ENCODE assay signal across 20 cellular contexts in the genomic region with DNA sequence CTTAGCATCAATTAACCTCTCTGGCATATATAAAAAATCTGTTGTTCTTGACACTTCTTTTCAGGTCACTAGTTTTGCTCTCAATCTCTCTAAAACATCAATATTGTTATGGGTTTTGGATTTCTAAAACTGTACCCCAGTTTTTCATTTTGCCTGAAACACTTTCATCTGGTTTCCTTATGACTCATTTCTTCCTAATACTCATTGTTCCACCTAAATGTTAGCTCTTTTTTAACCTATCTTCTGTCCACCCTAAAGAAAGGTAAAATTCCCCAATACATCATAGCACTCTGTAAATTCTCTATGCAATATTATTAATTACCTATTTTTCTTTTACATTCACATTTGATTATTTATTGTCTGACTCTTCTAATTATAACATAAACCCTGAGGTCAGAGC.
A peak's percentile ranks its signal among the peaks of the same experiment; 100 is the strongest.
DNase-seq lines count a peak whose midpoint lies in the region; ATAC-seq and TF ChIP-seq lines count a peak whose summit lies in the region.
"Had no signal": no experiment of that assay in that cellular context is flagged by ENCODE, and none has a peak within 500 bp of the region (broad histone marks: within the 10 kb centered on the region; RNA-seq: fewer than 3 reads in every experiment).

No MANE protein-coding gene starts in this region.

- H3K9me3 ChIP-seq in hepatocyte (ENCODE audit: low read depth) = no peaks in the 10 kb centered on the region
- H3K9me3 ChIP-seq: BLaER1, HAP-1 had no signal

- no peak overlapping the region for H3K27ac ChIP-seq in hepatocyte
- H3K27ac ChIP-seq: 22Rv1, BLaER1, C4-2B had no signal

- no peak for TF ChIP-seq CTCF in Calu3 (IDR thresholded peaks at IDR 0.05; ENCODE audit: unreplicated experiment)
- TF ChIP-seq CTCF in hepatocyte (IDR thresholded peaks at IDR 0.05; ENCODE audit: poor library complexity) = no peak
- TF ChIP-seq CTCF in progenitor cell of endocrine pancreas (IDR thresholded peaks at IDR 0.05; ENCODE audit: unreplicated experiment) = no peak

- H3K36me3 ChIP-seq in hepatocyte (replicated peaks; ENCODE audit: insufficient read depth, low read depth) = no peaks in the 10 kb centered on the region
- H3K36me3 ChIP-seq: BLaER1, HAP-1 had no signal

- peak overlapping the region; percentile 76 for H3K27ac Mint-ChIP-seq in Calu3 (ENCODE audit: unreplicated experiment)
- H3K27ac Mint-ChIP-seq in immature natural killer cell = no peak overlapping the region
- no peak overlapping the region for H3K27ac Mint-ChIP-seq in progenitor cell of endocrine pancreas
- H3K27ac Mint-ChIP-seq: B cell; CD4-positive, alpha-beta T cell; CD8-positive, alpha-beta memory T cell; HFFc6 had no signal

- H3K4me1 Mint-ChIP-seq in Calu3 (ENCODE audit: low read depth, unreplicated experiment) (peaks cover 21% of the 10 kb centered on the region), immature natural killer cell (no peaks in the 10 kb centered on the region), progenitor cell of endocrine pancreas (ENCODE audit: low read depth) (no peaks in the 10 kb centered on the region)
- H3K4me1 Mint-ChIP-seq: B cell; CD8-positive, alpha-beta memory T cell had no signal

- DNase-seq in Calu3 = no peak
- no peak for DNase-seq in epidermal melanocyte (ENCODE audit: insufficient read length, low spot score)
- DNase-seq in hepatocyte (ENCODE audit: low spot score) = no peak
- no peak for DNase-seq in immature natural killer cell
- no peak for DNase-seq in progenitor cell of endocrine pancreas (ENCODE audit: low spot score, unreplicated experiment)
- DNase-seq: CD4-positive, alpha-beta T cell; CD8-positive, alpha-beta memory T cell; DMS53; DMS79 treated with DMSO at 0.1 percent for 48 hours; GF-D8; HFFc6 had no signal

- H3K4me3 ChIP-seq in hepatocyte = no peak overlapping the region
- H3K4me3 ChIP-seq: BLaER1, GM23338, HAP-1 had no signal

- peak; percentile 47 for ATAC-seq in HG02884 (IDR thresholded peaks at IDR 0.05; ENCODE audit: unreplicated experiment)
- peak; percentile 47 for ATAC-seq in HG03342 (IDR thresholded peaks at IDR 0.05; ENCODE audit: unreplicated experiment)
- peak; percentile 51 for ATAC-seq in HG03565 (IDR thresholded peaks at IDR 0.05; ENCODE audit: unreplicated experiment)
- ATAC-seq: GM23338 had no signal

- no peak overlapping the region for H3K4me2 ChIP-seq in hepatocyte
- H3K4me2 ChIP-seq: BLaER1, GM23338 had no signal

- H3K9me3 Mint-ChIP-seq in Calu3 (ENCODE audit: low read depth, unreplicated experiment) (peaks cover 9% of the 10 kb centered on the region), immature natural killer cell (peaks cover 4 to 15% (median 6%) of the 10 kb centered on the region in 6 donors), progenitor cell of endocrine pancreas (ENCODE audit: low read depth) (peaks cover 6% of the 10 kb centered on the region)
- H3K9me3 Mint-ChIP-seq: GM23338 had no signal

- BruUV-seq in Calu3 (replicated peaks; lab: Mats Ljungman, UMichigan) = no TSS peak

- H3K27me3 ChIP-seq in hepatocyte = no peaks in the 10 kb centered on the region
- H3K27me3 ChIP-seq: BLaER1 had no signal

- no peaks in the 10 kb centered on the region for H4K20me1 ChIP-seq in hepatocyte (ENCODE audit: insufficient read depth, poor library complexity, severe bottlenecking)
- H4K20me1 ChIP-seq: BLaER1 had no signal

- no peaks in the 10 kb centered on the region for H3K36me3 Mint-ChIP-seq in Calu3 (ENCODE audit: insufficient read depth, unreplicated experiment)
- no peaks in the 10 kb centered on the region for H3K36me3 Mint-ChIP-seq in immature natural killer cell
- H3K36me3 Mint-ChIP-seq in progenitor cell of endocrine pancreas (ENCODE audit: insufficient read depth) = no peaks in the 10 kb centered on the region
- H3K36me3 Mint-ChIP-seq: CD8-positive, alpha-beta memory T cell had no signal

- H3K4me3 Mint-ChIP-seq in Calu3 (ENCODE audit: low read depth, unreplicated experiment) = no peak overlapping the region
- no peak overlapping the region for H3K4me3 Mint-ChIP-seq in immature natural killer cell
- no peak overlapping the region for H3K4me3 Mint-ChIP-seq in progenitor cell of endocrine pancreas (ENCODE audit: low read depth)
- H3K4me3 Mint-ChIP-seq: B cell; CD4-positive, alpha-beta T cell; CD8-positive, alpha-beta memory T cell; GM23338; HFFc6 had no signal

- H3K4me1 ChIP-seq in hepatocyte (ENCODE audit: insufficient read depth) = no peaks in the 10 kb centered on the region
- H3K4me1 ChIP-seq: BLaER1, HAP-1 had no signal

- intact Hi-C loops in Calu3 (cut with micrococcal nuclease; ENCODE audit: unreplicated experiment) = no loop called here

- no peaks in the 10 kb centered on the region for H3K9me2 ChIP-seq in hepatocyte (replicated peaks; ENCODE audit: insufficient read depth)

- no peaks in the 10 kb centered on the region for H3K79me2 ChIP-seq in hepatocyte

- H2AFZ ChIP-seq in hepatocyte = no peak overlapping the region
- H2AFZ ChIP-seq: GM23338 had no signal

- no peaks in the 10 kb centered on the region for H3K27me3 Mint-ChIP-seq in Calu3 (ENCODE audit: unreplicated experiment)
- H3K27me3 Mint-ChIP-seq in immature natural killer cell (ENCODE audit: low read depth in 3 of 3) = peaks cover 0 to 3% (median 0%) of the 10 kb centered on the region in 3 donors
- no peaks in the 10 kb centered on the region for H3K27me3 Mint-ChIP-seq in progenitor cell of endocrine pancreas
- H3K27me3 Mint-ChIP-seq: B cell; CD4-positive, alpha-beta T cell; CD8-positive, alpha-beta memory T cell had no signal

- CTCF ChIA-PET in Calu3 (lab: Charles Lee) = no interaction called here
